Comparison of ENCODE assay signal across 16 cellular contexts in the genomic region with DNA sequence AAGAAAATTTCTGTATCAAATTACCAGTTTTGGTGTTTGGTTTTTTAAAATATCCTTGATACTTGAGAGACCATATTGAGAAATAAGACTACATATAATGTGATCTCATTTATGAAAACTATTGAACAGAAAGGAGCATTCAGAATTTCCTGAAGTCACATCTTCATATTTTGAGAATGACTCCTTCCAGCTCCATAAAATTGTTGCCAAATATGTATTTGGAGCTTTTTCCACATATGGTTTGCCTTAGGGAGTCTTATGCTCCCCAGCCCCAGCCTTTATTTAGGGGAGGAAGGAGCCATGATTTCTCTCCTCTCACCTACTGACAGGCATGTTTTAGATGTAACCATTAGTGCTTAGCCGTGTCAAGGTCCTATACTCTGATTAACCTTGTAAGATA.
"Had no signal": no experiment of that assay in that cellular context is flagged by ENCODE, and none has a peak within 500 bp of the region (broad histone marks: within the 10 kb centered on the region; RNA-seq: fewer than 3 reads in every experiment).

No MANE protein-coding gene starts in this region.

- H3K4me1 Mint-ChIP-seq: activated CD4-positive, alpha-beta T cell treated with anti-CD3 and anti-CD28 coated beads, Interleukin-2, amount 10 ng/mL, durations not matched to agents 24 days and 14 days; naive thymus-derived CD4-positive, alpha-beta T cell; stimulated activated effector memory CD8-positive, alpha-beta T cell treated with anti-CD3 and anti-CD28 coated beads, Interleukin-12 subunit alpha, Interleukin-12 subunit beta, amount 100 ng/mL, for 72 hours had no signal

- H3K27ac ChIP-seq: esophagus squamous epithelium, neutrophil, right atrium auricular region, tibial nerve, vagina had no signal

- H3K4me3 Mint-ChIP-seq: activated B cell treated with CpG ODN at 0.5 μM for 24 hours; activated CD4-positive, alpha-beta T cell treated with anti-CD3 and anti-CD28 coated beads, Interleukin-2, amount 10 ng/mL, durations not matched to agents 24 days and 14 days; naive thymus-derived CD4-positive, alpha-beta T cell; stimulated activated effector memory CD8-positive, alpha-beta T cell treated with anti-CD3 and anti-CD28 coated beads, Interleukin-12 subunit alpha, Interleukin-12 subunit beta, amount 100 ng/mL, for 72 hours; T-helper 1 cell treated with Interleukin-12 subunit alpha and Interleukin-12 subunit beta and Interleukin-4 antibody, amounts not matched to agents 30 μg/mL and 1 μg/mL, for 36 hours had no signal

- H3K36me3 ChIP-seq: esophagus squamous epithelium, neutrophil, right atrium auricular region, tibial nerve, vagina had no signal

- H3K4me1 ChIP-seq: esophagus squamous epithelium, right atrium auricular region, tibial nerve, vagina had no signal

- H3K4me3 ChIP-seq: esophagus squamous epithelium, right atrium auricular region, tibial nerve, vagina had no signal

- H3K9me3 ChIP-seq: esophagus squamous epithelium, neutrophil, right atrium auricular region, tibial nerve, vagina had no signal

- H3K36me3 Mint-ChIP-seq: naive thymus-derived CD4-positive, alpha-beta T cell; stimulated activated effector memory CD8-positive, alpha-beta T cell treated with anti-CD3 and anti-CD28 coated beads, Interleukin-12 subunit alpha, Interleukin-12 subunit beta, amount 100 ng/mL, for 72 hours had no signal

- H3K9me3 Mint-ChIP-seq: stimulated activated effector memory CD8-positive, alpha-beta T cell treated with anti-CD3 and anti-CD28 coated beads, Interleukin-12 subunit alpha, Interleukin-12 subunit beta, amount 100 ng/mL, for 72 hours had no signal

- FAIRE-seq: TTC549 had no signal

- DNase-seq: activated B cell treated with CpG ODN at 0.5 μM for 24 hours; activated CD4-positive, alpha-beta T cell treated with anti-CD3 and anti-CD28 coated beads, Interleukin-2, amount 10 ng/mL, durations not matched to agents 24 days and 14 days; activated naive CD4-positive, alpha-beta T cell treated with anti-CD3 and anti-CD28 coated beads, Interleukin-2, amount 50 U/mL, for 16 hours; esophagus squamous epithelium; glutamatergic neuron; mammary epithelial cell; naive thymus-derived CD4-positive, alpha-beta T cell; posterior cingulate gyrus had no signal

- H3K27me3 Mint-ChIP-seq: activated B cell treated with CpG ODN at 0.5 μM for 24 hours had no signal

- H3K27ac Mint-ChIP-seq: activated B cell treated with CpG ODN at 0.5 μM for 24 hours; activated CD4-positive, alpha-beta T cell treated with anti-CD3 and anti-CD28 coated beads, Interleukin-2, amount 10 ng/mL, durations not matched to agents 24 days and 14 days; activated T-helper 2 cell treated with anti-CD3 and anti-CD28 coated beads, Interferon-gamma antibody, Interleukin-2, Interleukin-4, amounts not matched to agents 10 μg/mL and 5 μg/mL and 100 μg/mL, durations not matched to agents 14 hours and 24 hours and 36 hours; naive thymus-derived CD4-positive, alpha-beta T cell; stimulated activated effector memory CD8-positive, alpha-beta T cell treated with anti-CD3 and anti-CD28 coated beads, Interleukin-12 subunit alpha, Interleukin-12 subunit beta, amount 100 ng/mL, for 72 hours; T-helper 1 cell treated with Interleukin-12 subunit alpha and Interleukin-12 subunit beta and Interleukin-4 antibody, amounts not matched to agents 30 μg/mL and 1 μg/mL, for 36 hours had no signal
